17 cellular contexts compared by ENCODE assay signal in the genomic region with DNA sequence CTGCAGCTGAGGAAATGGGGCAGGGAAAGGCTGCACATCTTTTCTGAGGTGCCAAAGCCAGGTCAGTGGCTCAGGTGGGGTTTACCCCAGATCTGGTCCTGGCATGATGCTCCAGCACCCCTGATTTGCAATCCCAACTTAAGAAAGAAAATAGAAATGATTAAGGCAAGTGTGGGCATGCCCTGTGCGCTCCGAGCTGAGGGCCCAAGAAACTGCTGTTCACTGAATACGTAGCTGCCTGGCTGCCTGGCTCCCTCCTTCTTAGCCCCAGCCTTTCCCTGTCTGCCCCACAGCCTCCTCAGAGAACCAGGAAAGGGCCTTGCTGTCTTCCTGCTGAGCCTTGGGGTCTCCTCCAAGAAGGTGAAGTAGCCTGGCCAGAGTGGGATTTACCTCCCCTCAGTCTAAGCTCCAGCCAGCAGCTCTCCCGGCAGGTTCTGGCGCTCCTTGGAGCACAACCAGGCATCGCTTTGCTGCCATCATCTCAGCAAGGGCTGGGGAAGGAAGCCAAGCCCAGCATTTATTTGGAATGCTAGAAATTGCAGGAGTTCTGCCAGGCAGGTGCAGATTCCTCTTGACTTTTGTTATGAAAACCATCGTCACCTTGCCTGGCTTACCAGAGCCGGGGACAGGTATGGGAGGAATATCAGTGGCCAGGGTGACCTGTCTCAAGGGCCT. TPM values are rescaled to one million over a fixed set of nuclear protein-coding genes. Genes with fewer than 3 reads are reported as not detected.
DNase-seq lines count a peak whose midpoint lies in the region; ATAC-seq and TF ChIP-seq lines count a peak whose summit lies in the region.
"Had no signal": no experiment of that assay in that cellular context is flagged by ENCODE, and none has a peak within 500 bp of the region (broad histone marks: within the 10 kb centered on the region; RNA-seq: fewer than 3 reads in every experiment).

No MANE protein-coding gene starts in this region.

- no peaks in the 10 kb centered on the region for H3K36me3 Mint-ChIP-seq in WTC11

- H3K9me3 Mint-ChIP-seq in WTC11 = no peaks in the 10 kb centered on the region
- H3K9me3 Mint-ChIP-seq: neural crest cell had no signal

- 0 out of 2 replicates have a peak overlapping the region, but pooled peaks have one; percentile 0 for H3K4me3 ChIP-seq in iPS-18c (ENCODE audit: insufficient read depth, low read depth, low read length)
- H3K4me3 ChIP-seq: testis had no signal

- DNase-seq in DMS79 (lab: John Stamatoyannopoulos, UW) (peak; percentile 91), NCI-H2107 (lab: John Stamatoyannopoulos, UW) (peak; percentile 34), WTC11 (ENCODE audit: low spot score) (no peak), D341Med (ENCODE audit: low spot score) (no peak), HCEC 1CT (no peak)
- DNase-seq in activated CD4-positive, alpha-beta T cell treated with anti-CD3 and anti-CD28 coated beads for 48 hours = no peak
- DNase-seq: effector CD4-positive, alpha-beta T cell; foreskin melanocyte; mesendoderm; NCI-H1048; NCI-H748 treated with DMSO at 0.1 percent for 48 hours; testis had no signal

- no peaks in the 10 kb centered on the region for H3K27me3 Mint-ChIP-seq in WTC11 (ENCODE audit: low read depth)

- CTCF ChIA-PET in WTC11 (lab: Charles Lee) = interaction anchor here (0.8 to 3.0 kb wide), 7 partner anchors 10 to 176 kb away, joined by 3 to 15 read pairs (median 7); no protein-coding TSS in a partner anchor

- POLR2A ChIA-PET in WTC11 (lab: Charles Lee) = no interaction called here

- H3K9me3 ChIP-seq in iPS-18c (ENCODE audit: control insufficient read depth, insufficient read depth, low read length) = peaks cover 2% of the 10 kb centered on the region
- H3K9me3 ChIP-seq: testis had no signal

- no peak overlapping the region for H3K4me3 Mint-ChIP-seq in WTC11
- H3K4me3 Mint-ChIP-seq: neural crest cell had no signal

- H3K27ac Mint-ChIP-seq in WTC11 = peak overlapping the region; percentile 57

- ATAC-seq in WTC11 (no peak), GM18870 (IDR thresholded peaks at IDR 0.05; ENCODE audit: unreplicated experiment) (no peak)
- ATAC-seq: activated CD4-positive, CD25-positive, alpha-beta regulatory T cell treated with anti-CD3 and anti-CD28 coated beads, Interleukin-2, amount 50 U/mL, for 24 hours; right cardiac atrium had no signal

- H3K4me1 Mint-ChIP-seq in WTC11 = peaks cover 42% of the 10 kb centered on the region

- TF ChIP-seq CTCF in WTC11 (IDR thresholded peaks at IDR 0.05) = no peak

TF ChIP-seq in WTC11, 78 proteins besides CTCF, POLR2A, EP300 and RAD21:
- TF ChIP-seq GTF2I (CRISPR knock-in tag; conservative IDR thresholded peaks at IDR 0.05) (no peak), CREM (CRISPR knock-in tag; IDR thresholded peaks at IDR 0.05) (no peak), CREB1 (CRISPR knock-in tag; IDR thresholded peaks at IDR 0.05) (no peak), ZBTB21 (CRISPR knock-in tag; IDR thresholded peaks at IDR 0.05; ENCODE audit: borderline replicate concordance) (no peak), TEAD1 (CRISPR knock-in tag; IDR thresholded peaks at IDR 0.05) (no peak), ZNF512 (CRISPR knock-in tag; IDR thresholded peaks at IDR 0.05; ENCODE audit: borderline replicate concordance) (no peak)
- TF ChIP-seq, protein P1, sequence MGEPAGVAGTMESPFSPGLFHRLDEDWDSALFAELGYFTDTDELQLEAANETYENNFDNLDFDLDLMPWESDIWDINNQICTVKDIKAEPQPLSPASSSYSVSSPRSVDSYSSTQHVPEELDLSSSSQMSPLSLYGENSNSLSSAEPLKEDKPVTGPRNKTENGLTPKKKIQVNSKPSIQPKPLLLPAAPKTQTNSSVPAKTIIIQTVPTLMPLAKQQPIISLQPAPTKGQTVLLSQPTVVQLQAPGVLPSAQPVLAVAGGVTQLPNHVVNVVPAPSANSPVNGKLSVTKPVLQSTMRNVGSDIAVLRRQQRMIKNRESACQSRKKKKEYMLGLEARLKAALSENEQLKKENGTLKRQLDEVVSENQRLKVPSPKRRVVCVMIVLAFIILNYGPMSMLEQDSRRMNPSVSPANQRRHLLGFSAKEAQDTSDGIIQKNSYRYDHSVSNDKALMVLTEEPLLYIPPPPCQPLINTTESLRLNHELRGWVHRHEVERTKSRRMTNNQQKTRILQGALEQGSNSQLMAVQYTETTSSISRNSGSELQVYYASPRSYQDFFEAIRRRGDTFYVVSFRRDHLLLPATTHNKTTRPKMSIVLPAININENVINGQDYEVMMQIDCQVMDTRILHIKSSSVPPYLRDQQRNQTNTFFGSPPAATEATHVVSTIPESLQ (CRISPR knock-in tag; IDR thresholded peaks at IDR 0.05) = no peak
TF ChIP-seq in WTC11: peak in this region for 0.

RNA-seq across cellular contexts. Expression of gene SELENON, which starts 51.3 kb away (rescaled TPM):
- total RNA-seq in WTC11 (2021) = 80.2 to 99.6 TPM (median 96.0 TPM) in 3 replicates

Comparison
In these comparisons a context has a peak if more than half of its experiments do, and no peak if none do; other contexts are left out.
1. DNase-seq: peak in DMS79 (single experiment) and NCI-H2107 (single experiment); none in WTC11 (single experiment), activated CD4-positive, alpha-beta T cell treated with anti-CD3 and anti-CD28 coated beads for 48 hours (single experiment), D341Med (single experiment) and HCEC 1CT (single experiment).